26 cellular contexts compared by ENCODE assay signal in the genomic region with DNA sequence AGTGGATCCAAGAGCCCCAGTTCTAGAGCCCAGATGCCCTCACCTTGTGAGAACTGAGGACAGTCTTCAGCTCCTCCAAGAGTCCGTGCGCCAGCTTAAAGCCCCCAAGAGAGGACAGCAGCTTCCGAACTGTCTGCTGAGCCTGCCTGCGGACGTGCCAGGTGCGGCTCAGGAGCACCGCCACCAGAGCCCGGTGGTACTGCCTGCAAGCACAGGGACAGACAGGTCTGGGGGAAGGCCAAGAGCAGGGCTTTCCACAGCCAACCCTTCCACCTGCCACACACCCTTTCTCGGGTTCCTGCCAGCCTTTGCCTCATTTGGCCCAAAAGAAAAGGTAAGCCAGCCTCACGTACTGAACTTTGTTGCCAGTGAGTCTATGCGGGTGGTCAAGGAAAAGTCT.
"Had no signal": no experiment of that assay in that cellular context is flagged by ENCODE, and none has a peak within 500 bp of the region (broad histone marks: within the 10 kb centered on the region; RNA-seq: fewer than 3 reads in every experiment).

No MANE protein-coding gene starts in this region.

- H3K9me3 ChIP-seq: left lung, lower lobe of right lung, right atrium auricular region, spleen, tibial nerve had no signal

- H3K9ac ChIP-seq: parathyroid adenoma had no signal

- H3K27ac Mint-ChIP-seq: activated CD4-positive, alpha-beta memory T cell treated with anti-CD3 and anti-CD28 coated beads for 36 hours; activated naive CD4-positive, alpha-beta T cell treated with anti-CD3 and anti-CD28 coated beads, Interleukin-2, amount 10 ng/mL, durations not matched to agents 7 days and 5 days; dendritic cell treated with granulocyte-macrophage colony-stimulating factor and Interleukin-4, amounts not matched to agents 40 ng/mL and 50 ng/mL, for 4 days; naive thymus-derived CD8-positive, alpha-beta T cell had no signal

- H3K27ac ChIP-seq: brain microvascular endothelial cell, epithelial cell of prostate, left lung, lower lobe of right lung, parathyroid adenoma, right atrium auricular region, spleen, tibial nerve had no signal

- DNase-seq: activated CD4-positive, alpha-beta memory T cell treated with anti-CD3 and anti-CD28 coated beads for 36 hours; activated CD4-positive, alpha-beta T cell treated with anti-CD3 and anti-CD28 coated beads for 4 hours; activated CD8-positive, alpha-beta memory T cell treated with anti-CD3 and anti-CD28 coated beads, Interleukin-2, amount 50 U/mL, for 4 hours; activated gamma-delta T cell; activated naive CD4-positive, alpha-beta T cell treated with anti-CD3 and anti-CD28 coated beads, Interleukin-2, amount 10 ng/mL, durations not matched to agents 7 days and 5 days; activated T-cell treated with anti-CD3 and anti-CD28 coated beads, Interleukin-2, amount 50 U/mL, for 1 hour; amniotic stem cell; brain microvascular endothelial cell; kidney glomerular epithelial cell; left lung; lower lobe of right lung; mesenchymal stem cell; naive thymus-derived CD8-positive, alpha-beta T cell; occipital lobe; spleen; stimulated activated CD4-positive, alpha-beta T cell treated with anti-CD3 and anti-CD28 coated beads, Interleukin-2, amount 100 ng/mL, for 48 hours; stimulated activated naive CD4-positive, alpha-beta T cell treated with Interleukin-2 at 50 U/mL for 16 hours had no signal

- H3K79me2 ChIP-seq: parathyroid adenoma had no signal

- H3K4me3 ChIP-seq: left lung, lower lobe of right lung, right atrium auricular region, spleen, tibial nerve had no signal

- H3K4me3 Mint-ChIP-seq: activated CD4-positive, alpha-beta memory T cell treated with anti-CD3 and anti-CD28 coated beads for 36 hours; activated naive CD4-positive, alpha-beta T cell treated with anti-CD3 and anti-CD28 coated beads, Interleukin-2, amount 10 ng/mL, durations not matched to agents 7 days and 5 days; dendritic cell treated with granulocyte-macrophage colony-stimulating factor and Interleukin-4, amounts not matched to agents 40 ng/mL and 50 ng/mL, for 4 days; naive thymus-derived CD8-positive, alpha-beta T cell; neural crest cell had no signal

- H3K4me1 Mint-ChIP-seq: activated naive CD4-positive, alpha-beta T cell treated with anti-CD3 and anti-CD28 coated beads, Interleukin-2, amount 10 ng/mL, durations not matched to agents 7 days and 5 days; naive thymus-derived CD8-positive, alpha-beta T cell; neural crest cell had no signal

- H3K27me3 ChIP-seq: brain microvascular endothelial cell, left lung, right atrium auricular region, spleen, tibial nerve had no signal

- H3K27me3 Mint-ChIP-seq: activated CD4-positive, alpha-beta memory T cell treated with anti-CD3 and anti-CD28 coated beads for 36 hours; activated naive CD4-positive, alpha-beta T cell treated with anti-CD3 and anti-CD28 coated beads, Interleukin-2, amount 10 ng/mL, durations not matched to agents 7 days and 5 days; dendritic cell treated with granulocyte-macrophage colony-stimulating factor and Interleukin-4, amounts not matched to agents 40 ng/mL and 50 ng/mL, for 4 days; naive thymus-derived CD8-positive, alpha-beta T cell had no signal

- FAIRE-seq: astrocyte, endometrium, frontal cortex had no signal

- H3K4me1 ChIP-seq: left lung, lower lobe of right lung, parathyroid adenoma, spleen, tibial nerve had no signal

- H2AFZ ChIP-seq: parathyroid adenoma had no signal

- H3K9me3 Mint-ChIP-seq: activated CD4-positive, alpha-beta memory T cell treated with anti-CD3 and anti-CD28 coated beads for 36 hours; activated naive CD4-positive, alpha-beta T cell treated with anti-CD3 and anti-CD28 coated beads, Interleukin-2, amount 10 ng/mL, durations not matched to agents 7 days and 5 days; dendritic cell treated with granulocyte-macrophage colony-stimulating factor and Interleukin-4, amounts not matched to agents 40 ng/mL and 50 ng/mL, for 4 days; naive thymus-derived CD8-positive, alpha-beta T cell; neural crest cell had no signal

- ATAC-seq: left lung; lower lobe of right lung; naive thymus-derived CD8-positive, alpha-beta T cell had no signal
